25 cellular contexts compared by ENCODE assay signal in the genomic region with DNA sequence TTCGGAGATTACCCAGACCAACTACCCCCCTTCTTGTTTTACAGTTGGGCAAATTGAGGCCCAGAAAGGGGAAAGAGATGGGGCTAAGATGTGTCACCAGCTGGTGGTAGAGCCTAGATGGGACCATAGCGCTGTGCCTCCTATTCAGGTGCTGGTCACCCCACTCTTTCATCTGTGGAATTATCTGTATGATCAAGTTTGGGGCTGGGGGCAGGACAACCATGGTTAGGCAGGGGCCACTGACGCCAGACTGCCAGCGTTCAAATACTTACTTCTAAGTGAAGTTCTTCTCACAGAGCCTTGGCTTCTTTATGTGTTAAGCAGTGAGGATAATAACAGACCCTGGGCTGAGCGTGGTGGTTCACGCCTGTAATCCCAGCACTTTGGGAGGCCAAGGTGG. TPM values are rescaled to one million over a fixed set of nuclear protein-coding genes. Genes with fewer than 3 reads are reported as not detected.
"Had no signal": no experiment of that assay in that cellular context is flagged by ENCODE, and none has a peak within 500 bp of the region (broad histone marks: within the 10 kb centered on the region; RNA-seq: fewer than 3 reads in every experiment).

No MANE protein-coding gene starts in this region.

- H3K79me2 ChIP-seq: parathyroid adenoma had no signal

- H3K4me3 Mint-ChIP-seq: activated B cell treated with CpG ODN at 0.5 μM for 24 hours; activated naive CD8-positive, alpha-beta T cell treated with anti-CD3 and anti-CD28 coated beads for 36 hours; activated T-cell treated with anti-CD3 and anti-CD28 coated beads, Interleukin-2, amount 50 U/mL, for 72 hours had no signal

- H3K36me3 Mint-ChIP-seq: activated naive CD8-positive, alpha-beta T cell treated with anti-CD3 and anti-CD28 coated beads for 36 hours had no signal

- H3K27ac ChIP-seq: brain microvascular endothelial cell, neutrophil, parathyroid adenoma, skin epidermis, suprapubic skin, upper lobe of left lung had no signal

- H3K9me3 Mint-ChIP-seq: activated B cell treated with CpG ODN at 0.5 μM for 24 hours; activated naive CD8-positive, alpha-beta T cell treated with anti-CD3 and anti-CD28 coated beads for 36 hours; activated T-cell treated with anti-CD3 and anti-CD28 coated beads, Interleukin-2, amount 50 U/mL, for 72 hours had no signal

- FAIRE-seq: TTC549 had no signal

- ATAC-seq: activated T-cell treated with anti-CD3 and anti-CD28 coated beads, Interleukin-2, amount 50 U/mL, for 72 hours; stimulated activated naive CD8-positive, alpha-beta T cell treated with anti-CD3 and anti-CD28 coated beads, Interleukin-15, Interleukin-2, amounts not matched to agents 100 U/mL and 50 U/mL, for 24 hours had no signal

- H3K27ac Mint-ChIP-seq: activated B cell treated with CpG ODN at 0.5 μM for 24 hours; activated naive CD8-positive, alpha-beta T cell treated with anti-CD3 and anti-CD28 coated beads for 36 hours; activated T-cell treated with anti-CD3 and anti-CD28 coated beads, Interleukin-2, amount 50 U/mL, for 72 hours had no signal

- H3K9me3 ChIP-seq: neutrophil, suprapubic skin, upper lobe of left lung had no signal

- DNase-seq: activated B cell treated with CpG ODN at 0.5 μM for 24 hours; activated CD4-positive, alpha-beta T cell treated with anti-CD3 and anti-CD28 coated beads for 48 hours; activated CD8-positive, alpha-beta memory T cell treated with anti-CD3 and anti-CD28 coated beads, Interleukin-2, amount 50 U/mL, for 48 hours; activated gamma-delta T cell treated with Interleukin-2 at 50 U/mL for 16 hours; activated naive CD8-positive, alpha-beta T cell treated with anti-CD3 and anti-CD28 coated beads for 36 hours; activated T-cell treated with anti-CD3 and anti-CD28 coated beads, Interleukin-2, amount 50 U/mL, for 72 hours; amygdala; brain microvascular endothelial cell; hippocampal formation; kidney glomerular epithelial cell; stimulated activated CD4-positive, alpha-beta T cell treated with anti-CD3 and anti-CD28 coated beads, Interleukin-4, amount 100 ng/mL, for 4 hours; stimulated activated CD8-positive, alpha-beta memory T cell treated with anti-CD3 and anti-CD28 coated beads, Interleukin-4, amount 100 ng/mL, for 48 hours; stimulated activated naive CD8-positive, alpha-beta T cell treated with anti-CD3 and anti-CD28 coated beads, Interleukin-15, Interleukin-2, amounts not matched to agents 100 U/mL and 50 U/mL, for 24 hours; T-helper 2 cell; upper lobe of left lung had no signal

- H3K9ac ChIP-seq: parathyroid adenoma had no signal

- H3K36me3 ChIP-seq: brain microvascular endothelial cell, neutrophil, suprapubic skin, upper lobe of left lung had no signal

- H3K4me3 ChIP-seq: dorsolateral prefrontal cortex, skin epidermis, suprapubic skin, upper lobe of left lung had no signal

- H3K27me3 ChIP-seq: brain microvascular endothelial cell, dorsolateral prefrontal cortex, suprapubic skin, upper lobe of left lung had no signal

- H2AFZ ChIP-seq: parathyroid adenoma had no signal

RNA-seq across cellular contexts. Expression of gene IGLL1, which starts 55.9 kb away (rescaled TPM):
- total RNA-seq: activated B cell treated with CpG ODN at 0.5 μM for 24 hours; activated naive CD8-positive, alpha-beta T cell treated with anti-CD3 and anti-CD28 coated beads for 36 hours; activated T-cell treated with anti-CD3 and anti-CD28 coated beads, Interleukin-2, amount 50 U/mL, for 72 hours; glomerular endothelial cell; mesenteric fat pad; suprapubic skin; upper lobe of left lung had no signal
- polyA plus RNA-seq: esophagus, liver had no signal
